Comparison of ENCODE assay signal across 1 cellular context in the genomic region with DNA sequence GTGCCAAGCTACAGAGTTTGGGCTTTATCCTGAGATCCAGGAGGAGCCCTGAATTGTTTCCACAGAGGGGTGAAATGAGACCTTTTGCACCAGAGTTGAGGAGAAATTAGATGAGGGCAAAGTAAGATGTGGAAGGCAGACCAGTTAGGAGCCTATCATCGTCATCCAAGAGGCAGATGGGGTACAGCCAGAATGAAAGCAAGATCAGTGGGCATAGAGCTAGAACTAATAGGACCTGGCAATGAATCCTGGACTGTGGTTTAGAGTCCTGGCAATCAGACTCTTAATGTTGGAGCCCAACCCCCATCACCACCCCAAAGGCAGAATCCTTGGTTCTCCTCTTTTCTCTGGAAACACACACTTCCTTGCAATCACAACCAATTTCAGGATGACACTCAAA.
TF ChIP-seq lines count a peak whose summit lies in the region.

No MANE protein-coding gene starts in this region.

TF ChIP-seq in SK-N-SH treated with all-trans-retinoic acid at 6 μM for 48 hours, 23 proteins besides CTCF, POLR2A, EP300 and RAD21 (continued from another document):
- TF ChIP-seq TOX (CRISPR knock-in tag; IDR thresholded peaks at IDR 0.05; ENCODE audit: borderline replicate concordance) = no peak
- TF ChIP-seq, protein P1, sequence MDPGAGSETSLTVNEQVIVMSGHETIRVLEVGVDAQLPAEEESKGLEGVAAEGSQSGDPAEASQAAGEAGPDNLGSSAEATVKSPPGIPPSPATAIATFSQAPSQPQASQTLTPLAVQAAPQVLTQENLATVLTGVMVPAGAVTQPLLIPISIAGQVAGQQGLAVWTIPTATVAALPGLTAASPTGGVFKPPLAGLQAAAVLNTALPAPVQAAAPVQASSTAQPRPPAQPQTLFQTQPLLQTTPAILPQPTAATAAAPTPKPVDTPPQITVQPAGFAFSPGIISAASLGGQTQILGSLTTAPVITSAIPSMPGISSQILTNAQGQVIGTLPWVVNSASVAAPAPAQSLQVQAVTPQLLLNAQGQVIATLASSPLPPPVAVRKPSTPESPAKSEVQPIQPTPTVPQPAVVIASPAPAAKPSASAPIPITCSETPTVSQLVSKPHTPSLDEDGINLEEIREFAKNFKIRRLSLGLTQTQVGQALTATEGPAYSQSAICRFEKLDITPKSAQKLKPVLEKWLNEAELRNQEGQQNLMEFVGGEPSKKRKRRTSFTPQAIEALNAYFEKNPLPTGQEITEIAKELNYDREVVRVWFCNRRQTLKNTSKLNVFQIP (CRISPR knock-in tag; IDR thresholded peaks at IDR 0.05; ENCODE audit: borderline replicate concordance, low read depth) = no peak
- TF ChIP-seq, protein P2, sequence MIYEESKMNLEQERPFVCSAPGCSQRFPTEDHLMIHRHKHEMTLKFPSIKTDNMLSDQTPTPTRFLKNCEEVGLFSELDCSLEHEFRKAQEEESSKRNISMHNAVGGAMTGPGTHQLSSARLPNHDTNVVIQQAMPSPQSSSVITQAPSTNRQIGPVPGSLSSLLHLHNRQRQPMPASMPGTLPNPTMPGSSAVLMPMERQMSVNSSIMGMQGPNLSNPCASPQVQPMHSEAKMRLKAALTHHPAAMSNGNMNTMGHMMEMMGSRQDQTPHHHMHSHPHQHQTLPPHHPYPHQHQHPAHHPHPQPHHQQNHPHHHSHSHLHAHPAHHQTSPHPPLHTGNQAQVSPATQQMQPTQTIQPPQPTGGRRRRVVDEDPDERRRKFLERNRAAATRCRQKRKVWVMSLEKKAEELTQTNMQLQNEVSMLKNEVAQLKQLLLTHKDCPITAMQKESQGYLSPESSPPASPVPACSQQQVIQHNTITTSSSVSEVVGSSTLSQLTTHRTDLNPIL (CRISPR knock-in tag; IDR thresholded peaks at IDR 0.05; ENCODE audit: low read depth) = no peak
- no peak for TF ChIP-seq ZNF70 (CRISPR knock-in tag; IDR thresholded peaks at IDR 0.05)
- no peak for TF ChIP-seq ESRRG (CRISPR knock-in tag; IDR thresholded peaks at IDR 0.05)
